14 cellular contexts compared by ENCODE assay signal in the genomic region with DNA sequence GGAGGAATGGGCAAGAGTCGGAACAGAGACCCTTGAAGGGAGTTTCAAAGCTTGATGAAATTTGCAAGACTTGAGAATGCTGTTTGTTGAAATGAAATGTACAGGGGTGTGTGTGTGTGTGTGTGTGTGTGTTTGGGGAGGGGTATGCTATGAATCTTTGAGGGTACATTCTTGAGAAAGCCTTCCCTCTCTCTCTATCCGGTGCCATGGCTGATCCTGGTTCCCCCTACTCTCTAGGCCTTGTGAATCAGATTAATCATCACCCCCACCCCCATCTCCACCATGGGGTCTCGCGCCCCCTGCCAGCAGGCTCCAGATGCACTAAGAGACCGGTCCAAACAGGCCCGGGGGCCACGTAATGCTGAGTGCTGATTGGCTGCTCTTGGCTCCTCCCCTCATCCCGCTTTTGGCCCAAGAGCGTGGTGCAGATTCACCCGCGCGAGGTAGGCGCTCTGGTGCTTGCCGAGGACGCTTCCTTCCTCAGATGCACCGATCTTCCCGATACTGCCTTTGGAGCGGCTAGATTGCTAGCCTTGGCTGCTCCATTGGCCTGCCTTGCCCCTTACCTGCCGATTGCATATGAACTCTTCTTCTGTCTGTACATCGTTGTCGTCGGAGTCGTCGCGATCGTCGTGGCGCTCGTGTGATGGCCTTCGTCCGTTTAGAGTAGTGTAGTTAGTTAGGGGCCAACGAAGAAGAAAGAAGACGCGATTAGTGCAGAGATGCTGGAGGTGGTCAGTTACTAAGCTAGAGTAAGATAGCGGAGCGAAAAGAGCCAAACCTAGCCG. TPM values are rescaled to one million over a fixed set of nuclear protein-coding genes. Genes with fewer than 3 reads are reported as not detected.
A peak's percentile ranks its signal among the peaks of the same experiment; 100 is the strongest.
DNase-seq lines count a peak whose midpoint lies in the region; ATAC-seq and TF ChIP-seq lines count a peak whose summit lies in the region.
"Had no signal": no experiment of that assay in that cellular context is flagged by ENCODE, and none has a peak within 500 bp of the region (broad histone marks: within the 10 kb centered on the region; RNA-seq: fewer than 3 reads in every experiment).

A gene (plus strand): TSS at position 441 of the 788 bp plus-strand sequence. CDS start 142,851 bp downstream, outside the sequence.

- 0 out of 2 replicates have a peak, but pooled peaks cover 14% of the 10 kb centered on the region for H3F3A ChIP-seq in GM23338 (replicated peaks; ENCODE audit: low read depth)

- WGBS in iPS DF 6.9 (ENCODE audit: insufficient coverage, insufficient read length): no CpG with 5 or more reads among the region's 37 CpGs

- in situ Hi-C loops in gastrocnemius medialis (cut with MboI; ENCODE audit: low sequenced_read_pairs in 4 of 4): no loop called here

- peak within 1 kb of the TSS; percentile 60 for H3K4me3 ChIP-seq in GM23338
- H3K4me3 ChIP-seq in ascending aorta: peak within 1 kb of the TSS; percentile 25 to 48
- peak within 1 kb of the TSS; percentile 46; the same call in 1 of the 2 replicates for H3K4me3 ChIP-seq in iPS DF 6.9 (ENCODE audit: low read length)
- no peak within 1 kb of the TSS for H3K4me3 ChIP-seq in gastrocnemius medialis
- no peak within 1 kb of the TSS for H3K4me3 ChIP-seq in CD8-positive, alpha-beta T cell (ENCODE audit: low read depth, low read length)
- H3K4me3 ChIP-seq: mucosa of descending colon had no signal

- no peaks in the 10 kb centered on the region for H3K36me3 ChIP-seq in GM23338 (ENCODE audit: insufficient read depth)
- H3K36me3 ChIP-seq in ascending aorta: no peaks in the 10 kb centered on the region
- H3K36me3 ChIP-seq in iPS DF 6.9 (ENCODE audit: control insufficient read depth, insufficient read depth, low read length): no peaks in the 10 kb centered on the region
- no peaks in the 10 kb centered on the region for H3K36me3 ChIP-seq in gastrocnemius medialis
- H3K36me3 ChIP-seq in CD8-positive, alpha-beta T cell (ENCODE audit: insufficient read depth, low read length): no peaks in the 10 kb centered on the region

- TF ChIP-seq POLR2A in gastrocnemius medialis (IDR thresholded peaks at IDR 0.05): no peak

- H3K4me1 Mint-ChIP-seq in GM23338 (peaks cover 31% of the 10 kb centered on the region; the same call in 2 of the 3 replicates), progenitor cell of endocrine pancreas (ENCODE audit: low read depth) (peaks cover 18% of the 10 kb centered on the region)
- H3K4me1 Mint-ChIP-seq in CD8-positive, alpha-beta T cell (ENCODE audit: low read depth): no peaks in the 10 kb centered on the region
- H3K4me1 Mint-ChIP-seq: stimulated activated naive CD8-positive, alpha-beta T cell treated with anti-CD3 and anti-CD28 coated beads, Interleukin-15, amount 100 ng/mL, for 72 hours had no signal

- H3K27me3 Mint-ChIP-seq in GM23338 (ENCODE audit: insufficient read depth, low read depth, poor library complexity) (peaks cover 53% of the 10 kb centered on the region), progenitor cell of endocrine pancreas (peaks cover 97% of the 10 kb centered on the region)
- H3K27me3 Mint-ChIP-seq in CD8-positive, alpha-beta T cell (ENCODE audit: low read depth): peaks cover 7% of the 10 kb centered on the region

- H3K36me3 Mint-ChIP-seq in GM23338 (ENCODE audit: low read depth) (peaks cover 2% of the 10 kb centered on the region; the same call in 1 of the 3 replicates), progenitor cell of endocrine pancreas (ENCODE audit: insufficient read depth) (no peaks in the 10 kb centered on the region)
- no peaks in the 10 kb centered on the region for H3K36me3 Mint-ChIP-seq in CD8-positive, alpha-beta T cell

- peak within 1 kb of the TSS; percentile 83 for H3K4me2 ChIP-seq in GM23338

- no peak within 1 kb of the TSS for H2AFZ ChIP-seq in GM23338

- H3K79me2 ChIP-seq in GM23338 (replicated peaks; ENCODE audit: insufficient read depth): no peaks in the 10 kb centered on the region

- peak; percentile 66 for DNase-seq in GM23338 (ENCODE audit: low spot score)
- DNase-seq in ascending aorta (ENCODE audit: low spot score in 2 of 2): no peak
- no peak for DNase-seq in iPS DF 6.9 (ENCODE audit: low read depth, low spot score)
- DNase-seq in progenitor cell of endocrine pancreas (ENCODE audit: low spot score, unreplicated experiment): no peak
- no peak for DNase-seq in GDM1 (lab: John Stamatoyannopoulos, UW)
- no peak for DNase-seq in GM19238 (ENCODE audit: insufficient read length, low spot score)
- no peak for DNase-seq in gastrocnemius medialis
- DNase-seq in CD8-positive, alpha-beta T cell: no peak
- DNase-seq: activated T-cell treated with anti-CD3 and anti-CD28 coated beads, Interleukin-2, amount 50 U/mL, for 48 hours; HFFc6; MM.1S; NCI-H226; stimulated activated naive CD8-positive, alpha-beta T cell treated with anti-CD3 and anti-CD28 coated beads, Interleukin-15, amount 100 ng/mL, for 72 hours had no signal

- H4K20me1 ChIP-seq in GM23338 (replicated peaks; ENCODE audit: insufficient read depth): no peaks in the 10 kb centered on the region

- intact Hi-C loops in ascending aorta (cut with DNase I) (no loop called here), gastrocnemius medialis (cut with DNase I; ENCODE audit: low total_unique reads) (no loop called here)
- intact Hi-C loops in CD8-positive, alpha-beta T cell (cut with DNase I, micrococcal nuclease): no loop called here

- TF ChIP-seq CTCF in GM23338 (conservative IDR thresholded peaks at IDR 0.05; ENCODE audit: low read depth in 2 of 2) (peak in 1 of 2 experiments; percentile 36; a peak in 2 of 4 replicates), ascending aorta (IDR thresholded peaks at IDR 0.05) (no peak), progenitor cell of endocrine pancreas (IDR thresholded peaks at IDR 0.05; ENCODE audit: unreplicated experiment) (no peak), gastrocnemius medialis (IDR thresholded peaks at IDR 0.05 in 4 of 5, conservative IDR thresholded peaks at IDR 0.05 in 1 of 5) (no peak)
- TF ChIP-seq CTCF in CD8-positive, alpha-beta T cell (IDR thresholded peaks at IDR 0.05): no peak

- H3K27me3 ChIP-seq in GM23338 (ENCODE audit: insufficient read depth): peaks cover 59% of the 10 kb centered on the region
- peaks cover 7% of the 10 kb centered on the region for H3K27me3 ChIP-seq in ascending aorta
- peaks cover 35% of the 10 kb centered on the region for H3K27me3 ChIP-seq in iPS DF 6.9 (ENCODE audit: control insufficient read depth, insufficient read depth, low read length)
- H3K27me3 ChIP-seq in gastrocnemius medialis: peaks cover 0 to 72% (median 68%) of the 10 kb centered on the region in 3 donors
- H3K27me3 ChIP-seq in CD8-positive, alpha-beta T cell (ENCODE audit: insufficient read depth, low read length): peaks cover 2% of the 10 kb centered on the region

- no peaks in the 10 kb centered on the region for H3K9me2 ChIP-seq in GM23338 (ENCODE audit: insufficient read depth)

- H3K27ac Mint-ChIP-seq in GM23338 (no peak within 1 kb of the TSS), progenitor cell of endocrine pancreas (peak within 1 kb of the TSS; percentile 67)
- no peak within 1 kb of the TSS for H3K27ac Mint-ChIP-seq in CD8-positive, alpha-beta T cell
- H3K27ac Mint-ChIP-seq: HFFc6; stimulated activated naive CD8-positive, alpha-beta T cell treated with anti-CD3 and anti-CD28 coated beads, Interleukin-15, amount 100 ng/mL, for 72 hours had no signal

- peak within 1 kb of the TSS; percentile 79 for H3K4me3 Mint-ChIP-seq in GM23338
- peak within 1 kb of the TSS; percentile 66 for H3K4me3 Mint-ChIP-seq in progenitor cell of endocrine pancreas (ENCODE audit: low read depth)
- H3K4me3 Mint-ChIP-seq in CD8-positive, alpha-beta T cell: no peak within 1 kb of the TSS
- H3K4me3 Mint-ChIP-seq: HFFc6; stimulated activated naive CD8-positive, alpha-beta T cell treated with anti-CD3 and anti-CD28 coated beads, Interleukin-15, amount 100 ng/mL, for 72 hours had no signal

- H3K4me1 ChIP-seq in GM23338 (ENCODE audit: insufficient read depth): peaks cover 28% of the 10 kb centered on the region
- no peaks in the 10 kb centered on the region for H3K4me1 ChIP-seq in ascending aorta
- peaks cover 1% of the 10 kb centered on the region; the same call in 1 of the 2 replicates for H3K4me1 ChIP-seq in iPS DF 6.9 (ENCODE audit: control insufficient read depth, insufficient read depth, low read length)
- H3K4me1 ChIP-seq in gastrocnemius medialis: no peaks in the 10 kb centered on the region
- no peaks in the 10 kb centered on the region for H3K4me1 ChIP-seq in CD8-positive, alpha-beta T cell (ENCODE audit: insufficient read depth, low read length)

- no peak within 1 kb of the TSS for H3K27ac ChIP-seq in GM23338 (ENCODE audit: low read depth)
- no peak within 1 kb of the TSS for H3K27ac ChIP-seq in ascending aorta
- no peak within 1 kb of the TSS for H3K27ac ChIP-seq in iPS DF 6.9 (ENCODE audit: low read length)
- no peak within 1 kb of the TSS for H3K27ac ChIP-seq in gastrocnemius medialis
- no peak within 1 kb of the TSS for H3K27ac ChIP-seq in CD8-positive, alpha-beta T cell (ENCODE audit: low read depth, low read length)

- POLR2A ChIA-PET in CD8-positive, alpha-beta T cell (lab: Charles Lee): no interaction called here

- ATAC-seq in GM23338: peak; percentile 49
- ATAC-seq in gastrocnemius medialis: no peak
- no peak for ATAC-seq in CD8-positive, alpha-beta T cell
- ATAC-seq: mucosa of descending colon; stimulated activated naive CD8-positive, alpha-beta T cell treated with anti-CD3 and anti-CD28 coated beads, Interleukin-15, amount 100 ng/mL, for 72 hours had no signal

- CTCF ChIA-PET in CD8-positive, alpha-beta T cell (lab: Charles Lee): no interaction called here

- H3K9me3 Mint-ChIP-seq in GM23338: no peaks in the 10 kb centered on the region; the same call in 2 of the 3 replicates
- no peaks in the 10 kb centered on the region for H3K9me3 Mint-ChIP-seq in progenitor cell of endocrine pancreas (ENCODE audit: low read depth)
- peaks cover 5% of the 10 kb centered on the region for H3K9me3 Mint-ChIP-seq in CD8-positive, alpha-beta T cell

- H3K9me3 ChIP-seq in ascending aorta (no peaks in the 10 kb centered on the region), iPS DF 6.9 (ENCODE audit: control insufficient read depth, insufficient read depth, low read length) (no peaks in the 10 kb centered on the region), gastrocnemius medialis (no peaks in the 10 kb centered on the region)
- H3K9me3 ChIP-seq in CD8-positive, alpha-beta T cell (ENCODE audit: low read length): no peaks in the 10 kb centered on the region
- H3K9me3 ChIP-seq: mucosa of descending colon had no signal

TF ChIP-seq in GM23338, 12 proteins besides CTCF, POLR2A, EP300 and RAD21 (continues in another document):
- 0 out of 2 replicates have a peak, but pooled peaks have one; percentile 42 for TF ChIP-seq POLR2AphosphoS5 (IDR thresholded peaks at IDR 0.05; ENCODE audit: low read depth)

RNA-seq across cellular contexts. Expression of the gene that starts here (rescaled TPM):
- 2.4 and 2.7 TPM in 2 replicates for total RNA-seq in GM23338 (2014; rRNA removed; shearing (Covaris generic))
- 1.4 and 2.0 TPM in 2 replicates for polyA plus RNA-seq in GM23338 (2016; fragmentation: Nextera tagmentation; extraction: Ambion mirVana)
- total RNA-seq in ascending aorta (not detected), progenitor cell of endocrine pancreas (0.07 and 0.09 TPM in 2 replicates), gastrocnemius medialis (not detected)
- not detected for total RNA-seq in CD8-positive, alpha-beta T cell
- total RNA-seq: HFFc6, mucosa of descending colon had no signal

Comparison
In these comparisons a context has a peak if more than half of its experiments do, and no peak if none do; other contexts are left out.
1. H3K4me3 ChIP-seq: peak in GM23338 (single experiment), ascending aorta (2 of 2) and iPS DF 6.9 (single experiment); none in gastrocnemius medialis (0 of 4) and CD8-positive, alpha-beta T cell (single experiment).